Comparison of ENCODE assay signal across 2 cellular contexts in the genomic region with DNA sequence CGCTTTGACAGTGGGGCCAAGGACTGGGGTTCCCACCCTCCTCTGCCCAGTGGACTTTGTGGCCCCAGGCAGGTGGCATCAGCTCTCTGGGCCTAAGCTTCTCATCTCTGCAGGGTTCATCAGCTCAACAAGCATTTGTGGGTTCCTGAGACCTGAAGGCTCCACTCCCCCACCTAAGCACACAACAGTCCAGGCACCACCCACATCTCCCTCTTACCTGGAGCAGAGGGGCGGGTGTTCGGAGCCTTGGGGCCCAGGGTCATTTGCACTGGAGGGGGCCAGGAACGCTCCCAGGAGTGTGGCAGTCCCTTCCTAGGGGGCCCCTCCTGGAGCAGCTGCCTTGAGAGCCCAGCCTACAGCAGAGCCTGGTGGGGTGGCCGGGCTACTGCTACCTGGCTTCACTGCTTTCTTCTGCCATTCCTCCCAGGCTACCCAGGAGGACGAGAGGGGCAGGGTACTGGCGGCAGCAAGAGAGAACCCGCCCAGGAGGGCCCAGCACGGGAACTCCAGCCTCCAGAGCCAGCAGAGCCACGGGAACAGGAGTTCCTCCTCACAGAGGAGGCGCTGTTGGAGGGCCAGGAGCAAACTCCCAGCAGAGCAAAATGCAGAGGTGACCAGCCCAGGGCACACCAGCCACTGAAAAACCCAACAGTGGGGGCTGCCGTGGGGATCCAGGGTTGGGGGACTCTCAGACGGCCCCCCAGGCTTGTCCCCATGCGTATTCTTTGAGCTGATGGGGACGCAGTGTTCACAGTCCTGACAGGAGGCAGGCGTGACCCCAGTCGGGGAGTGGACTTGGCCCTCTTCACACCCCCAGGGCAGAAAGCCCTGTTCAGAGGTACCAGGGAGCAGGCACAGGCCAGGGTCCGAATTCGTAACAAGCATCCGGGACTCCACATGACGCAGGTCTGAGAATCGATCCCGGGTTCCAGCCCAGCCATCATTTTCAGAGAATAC.
TF ChIP-seq lines count a peak whose summit lies in the region.

No MANE protein-coding gene starts in this region.

TF ChIP-seq in K562, 482 proteins besides CTCF, POLR2A, EP300 and RAD21:
- TF ChIP-seq, protein P1, sequence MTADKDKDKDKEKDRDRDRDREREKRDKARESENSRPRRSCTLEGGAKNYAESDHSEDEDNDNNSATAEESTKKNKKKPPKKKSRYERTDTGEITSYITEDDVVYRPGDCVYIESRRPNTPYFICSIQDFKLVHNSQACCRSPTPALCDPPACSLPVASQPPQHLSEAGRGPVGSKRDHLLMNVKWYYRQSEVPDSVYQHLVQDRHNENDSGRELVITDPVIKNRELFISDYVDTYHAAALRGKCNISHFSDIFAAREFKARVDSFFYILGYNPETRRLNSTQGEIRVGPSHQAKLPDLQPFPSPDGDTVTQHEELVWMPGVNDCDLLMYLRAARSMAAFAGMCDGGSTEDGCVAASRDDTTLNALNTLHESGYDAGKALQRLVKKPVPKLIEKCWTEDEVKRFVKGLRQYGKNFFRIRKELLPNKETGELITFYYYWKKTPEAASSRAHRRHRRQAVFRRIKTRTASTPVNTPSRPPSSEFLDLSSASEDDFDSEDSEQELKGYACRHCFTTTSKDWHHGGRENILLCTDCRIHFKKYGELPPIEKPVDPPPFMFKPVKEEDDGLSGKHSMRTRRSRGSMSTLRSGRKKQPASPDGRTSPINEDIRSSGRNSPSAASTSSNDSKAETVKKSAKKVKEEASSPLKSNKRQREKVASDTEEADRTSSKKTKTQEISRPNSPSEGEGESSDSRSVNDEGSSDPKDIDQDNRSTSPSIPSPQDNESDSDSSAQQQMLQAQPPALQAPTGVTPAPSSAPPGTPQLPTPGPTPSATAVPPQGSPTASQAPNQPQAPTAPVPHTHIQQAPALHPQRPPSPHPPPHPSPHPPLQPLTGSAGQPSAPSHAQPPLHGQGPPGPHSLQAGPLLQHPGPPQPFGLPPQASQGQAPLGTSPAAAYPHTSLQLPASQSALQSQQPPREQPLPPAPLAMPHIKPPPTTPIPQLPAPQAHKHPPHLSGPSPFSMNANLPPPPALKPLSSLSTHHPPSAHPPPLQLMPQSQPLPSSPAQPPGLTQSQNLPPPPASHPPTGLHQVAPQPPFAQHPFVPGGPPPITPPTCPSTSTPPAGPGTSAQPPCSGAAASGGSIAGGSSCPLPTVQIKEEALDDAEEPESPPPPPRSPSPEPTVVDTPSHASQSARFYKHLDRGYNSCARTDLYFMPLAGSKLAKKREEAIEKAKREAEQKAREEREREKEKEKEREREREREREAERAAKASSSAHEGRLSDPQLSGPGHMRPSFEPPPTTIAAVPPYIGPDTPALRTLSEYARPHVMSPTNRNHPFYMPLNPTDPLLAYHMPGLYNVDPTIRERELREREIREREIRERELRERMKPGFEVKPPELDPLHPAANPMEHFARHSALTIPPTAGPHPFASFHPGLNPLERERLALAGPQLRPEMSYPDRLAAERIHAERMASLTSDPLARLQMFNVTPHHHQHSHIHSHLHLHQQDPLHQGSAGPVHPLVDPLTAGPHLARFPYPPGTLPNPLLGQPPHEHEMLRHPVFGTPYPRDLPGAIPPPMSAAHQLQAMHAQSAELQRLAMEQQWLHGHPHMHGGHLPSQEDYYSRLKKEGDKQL (CRISPR knock-in tag; IDR thresholded peaks at IDR 0.05; ENCODE audit: borderline replicate concordance) = no peak
- TF ChIP-seq, protein P2, sequence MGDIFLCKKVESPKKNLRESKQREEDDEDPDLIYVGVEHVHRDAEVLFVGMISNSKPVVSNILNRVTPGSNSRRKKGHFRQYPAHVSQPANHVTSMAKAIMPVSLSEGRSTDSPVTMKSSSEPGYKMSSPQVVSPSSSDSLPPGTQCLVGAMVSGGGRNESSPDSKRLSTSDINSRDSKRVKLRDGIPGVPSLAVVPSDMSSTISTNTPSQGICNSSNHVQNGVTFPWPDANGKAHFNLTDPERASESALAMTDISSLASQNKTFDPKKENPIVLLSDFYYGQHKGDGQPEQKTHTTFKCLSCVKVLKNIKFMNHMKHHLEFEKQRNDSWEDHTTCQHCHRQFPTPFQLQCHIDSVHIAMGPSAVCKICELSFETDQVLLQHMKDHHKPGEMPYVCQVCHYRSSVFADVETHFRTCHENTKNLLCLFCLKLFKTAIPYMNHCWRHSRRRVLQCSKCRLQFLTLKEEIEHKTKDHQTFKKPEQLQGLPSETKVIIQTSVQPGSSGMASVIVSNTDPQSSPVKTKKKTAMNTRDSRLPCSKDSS (IDR thresholded peaks at IDR 0.05; ENCODE audit: low read depth, partially characterized antibody) = no peak
- TF ChIP-seq ZNF133 (CRISPR knock-in tag; IDR thresholded peaks at IDR 0.05) = 0 out of 2 replicates have a peak, but pooled peaks have one; percentile 26
- no peak for TF ChIP-seq SRSF1 (IDR thresholded peaks at IDR 0.05; ENCODE audit: low read depth, low read length)
- TF ChIP-seq, protein P3, sequence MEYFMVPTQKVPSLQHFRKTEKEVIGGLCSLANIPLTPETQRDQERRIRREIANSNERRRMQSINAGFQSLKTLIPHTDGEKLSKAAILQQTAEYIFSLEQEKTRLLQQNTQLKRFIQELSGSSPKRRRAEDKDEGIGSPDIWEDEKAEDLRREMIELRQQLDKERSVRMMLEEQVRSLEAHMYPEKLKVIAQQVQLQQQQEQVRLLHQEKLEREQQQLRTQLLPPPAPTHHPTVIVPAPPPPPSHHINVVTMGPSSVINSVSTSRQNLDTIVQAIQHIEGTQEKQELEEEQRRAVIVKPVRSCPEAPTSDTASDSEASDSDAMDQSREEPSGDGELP (CRISPR knock-in tag; IDR thresholded peaks at IDR 0.05; ENCODE audit: borderline replicate concordance) = peak; percentile 12; the same call in 1 of the 2 replicates
- TF ChIP-seq CREB1 (IDR thresholded peaks at IDR 0.05) = no peak
- TF ChIP-seq CREB1 (CRISPR knock-in tag; IDR thresholded peaks at IDR 0.05) = 0 out of 2 replicates have a peak, but pooled peaks have one; percentile 34
- peak; percentile 24; the same call in 1 of the 2 replicates for TF ChIP-seq PHF8 (IDR thresholded peaks at IDR 0.05; ENCODE audit: borderline replicate concordance, low read length)
- TF ChIP-seq ZNF217 (CRISPR knock-in tag; IDR thresholded peaks at IDR 0.05) = no peak
- no peak for TF ChIP-seq ZNF695 (CRISPR knock-in tag; IDR thresholded peaks at IDR 0.05)

TF ChIP-seq in HepG2, 621 proteins besides CTCF, POLR2A, EP300 and RAD21 (continues in another document):
- TF ChIP-seq TAF1 (CRISPR knock-in tag; IDR thresholded peaks at IDR 0.05) (no peak), ZNF782 (CRISPR knock-in tag; IDR thresholded peaks at IDR 0.05; ENCODE audit: borderline replicate concordance) (0 out of 2 replicates have a peak, but pooled peaks have one; percentile 5), ZNF709 (CRISPR knock-in tag; IDR thresholded peaks at IDR 0.05) (peak; percentile 19; the same call in 1 of the 2 replicates), ZNF263 (CRISPR knock-in tag; IDR thresholded peaks at IDR 0.05) (0 out of 2 replicates have a peak, but pooled peaks have one; percentile 26), ZBTB38 (CRISPR knock-in tag; IDR thresholded peaks at IDR 0.05) (peak; percentile 11; the same call in 1 of the 2 replicates), ATF7-NPFF (CRISPR knock-in tag; IDR thresholded peaks at IDR 0.05; ENCODE audit: low read depth) (0 out of 2 replicates have a peak, but pooled peaks have one; percentile 20), MAF1 (CRISPR knock-in tag; IDR thresholded peaks at IDR 0.05; ENCODE audit: borderline replicate concordance) (0 out of 2 replicates have a peak, but pooled peaks have one; percentile 45), ZNF33B (CRISPR knock-in tag; IDR thresholded peaks at IDR 0.05) (no peak), ELF3 (CRISPR knock-in tag; IDR thresholded peaks at IDR 0.05) (peak; percentile 69), NONO (IDR thresholded peaks at IDR 0.05) (no peak), NONO (CRISPR knock-in tag; conservative IDR thresholded peaks at IDR 0.05) (peak; percentile 41; the same call in 1 of the 2 replicates), ZNF24 (IDR thresholded peaks at IDR 0.05) (no peak), XRCC5 (optimal IDR thresholded peaks at IDR 0.05; ENCODE audit: low read length) (peak; percentile 67), GLI4 (CRISPR knock-in tag; IDR thresholded peaks at IDR 0.05; ENCODE audit: borderline replicate concordance) (peak; percentile 67; the same call in 1 of the 2 replicates), ZNF101 (CRISPR knock-in tag; IDR thresholded peaks at IDR 0.05; ENCODE audit: borderline replicate concordance, low read depth) (no peak), ZNF232 (CRISPR knock-in tag; IDR thresholded peaks at IDR 0.05; ENCODE audit: borderline replicate concordance) (0 out of 2 replicates have a peak, but pooled peaks have one; percentile 34), ELF4 (CRISPR knock-in tag; IDR thresholded peaks at IDR 0.05; ENCODE audit: borderline replicate concordance) (no peak), HIVEP1 (CRISPR knock-in tag; IDR thresholded peaks at IDR 0.05) (peak; percentile 45; the same call in 1 of the 2 replicates), HDAC1 (CRISPR knock-in tag; IDR thresholded peaks at IDR 0.05) (peak; percentile 24; the same call in 1 of the 2 replicates), SP5 (CRISPR knock-in tag; IDR thresholded peaks at IDR 0.05; ENCODE audit: borderline replicate concordance, low read depth) (0 out of 2 replicates have a peak, but pooled peaks have one; percentile 2)
- TF ChIP-seq, protein P4, sequence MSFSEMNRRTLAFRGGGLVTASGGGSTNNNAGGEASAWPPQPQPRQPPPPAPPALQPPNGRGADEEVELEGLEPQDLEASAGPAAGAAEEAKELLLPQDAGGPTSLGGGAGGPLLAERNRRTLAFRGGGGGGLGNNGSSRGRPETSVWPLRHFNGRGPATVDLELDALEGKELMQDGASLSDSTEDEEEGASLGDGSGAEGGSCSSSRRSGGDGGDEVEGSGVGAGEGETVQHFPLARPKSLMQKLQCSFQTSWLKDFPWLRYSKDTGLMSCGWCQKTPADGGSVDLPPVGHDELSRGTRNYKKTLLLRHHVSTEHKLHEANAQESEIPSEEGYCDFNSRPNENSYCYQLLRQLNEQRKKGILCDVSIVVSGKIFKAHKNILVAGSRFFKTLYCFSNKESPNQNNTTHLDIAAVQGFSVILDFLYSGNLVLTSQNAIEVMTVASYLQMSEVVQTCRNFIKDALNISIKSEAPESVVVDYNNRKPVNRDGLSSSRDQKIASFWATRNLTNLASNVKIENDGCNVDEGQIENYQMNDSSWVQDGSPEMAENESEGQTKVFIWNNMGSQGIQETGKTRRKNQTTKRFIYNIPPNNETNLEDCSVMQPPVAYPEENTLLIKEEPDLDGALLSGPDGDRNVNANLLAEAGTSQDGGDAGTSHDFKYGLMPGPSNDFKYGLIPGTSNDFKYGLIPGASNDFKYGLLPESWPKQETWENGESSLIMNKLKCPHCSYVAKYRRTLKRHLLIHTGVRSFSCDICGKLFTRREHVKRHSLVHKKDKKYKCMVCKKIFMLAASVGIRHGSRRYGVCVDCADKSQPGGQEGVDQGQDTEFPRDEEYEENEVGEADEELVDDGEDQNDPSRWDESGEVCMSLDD (CRISPR knock-in tag; IDR thresholded peaks at IDR 0.05; ENCODE audit: borderline replicate concordance) = 0 out of 2 replicates have a peak, but pooled peaks have one; percentile 14
- TF ChIP-seq, protein P5, sequence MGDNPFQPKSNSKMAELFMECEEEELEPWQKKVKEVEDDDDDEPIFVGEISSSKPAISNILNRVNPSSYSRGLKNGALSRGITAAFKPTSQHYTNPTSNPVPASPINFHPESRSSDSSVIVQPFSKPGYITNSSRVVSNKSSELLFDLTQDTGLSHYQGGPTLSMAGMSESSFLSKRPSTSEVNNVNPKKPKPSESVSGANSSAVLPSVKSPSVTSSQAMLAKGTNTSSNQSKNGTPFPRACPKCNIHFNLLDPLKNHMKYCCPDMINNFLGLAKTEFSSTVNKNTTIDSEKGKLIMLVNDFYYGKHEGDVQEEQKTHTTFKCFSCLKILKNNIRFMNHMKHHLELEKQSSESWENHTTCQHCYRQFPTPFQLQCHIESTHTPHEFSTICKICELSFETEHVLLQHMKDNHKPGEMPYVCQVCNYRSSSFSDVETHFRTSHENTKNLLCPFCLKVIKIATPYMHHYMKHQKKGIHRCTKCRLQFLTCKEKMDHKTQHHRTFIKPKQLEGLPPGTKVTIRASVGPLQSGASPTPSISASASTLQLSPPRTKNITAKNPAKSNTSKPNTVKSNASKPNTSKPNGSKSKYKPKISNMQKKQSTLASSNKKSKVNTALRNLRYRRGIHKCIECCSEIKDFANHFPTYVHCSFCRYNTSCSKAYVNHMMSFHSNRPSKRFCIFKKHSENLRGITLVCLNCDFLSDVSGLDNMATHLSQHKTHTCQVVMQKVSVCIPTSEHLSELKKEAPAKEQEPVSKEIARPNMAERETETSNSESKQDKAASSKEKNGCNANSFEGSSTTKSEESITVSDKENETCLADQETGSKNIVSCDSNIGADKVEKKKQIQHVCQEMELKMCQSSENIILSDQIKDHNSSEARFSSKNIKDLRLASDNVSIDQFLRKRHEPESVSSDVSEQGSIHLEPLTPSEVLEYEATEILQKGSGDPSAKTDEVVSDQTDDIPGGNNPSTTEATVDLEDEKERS (CRISPR knock-in tag; IDR thresholded peaks at IDR 0.05) = peak; percentile 36; the same call in 1 of the 2 replicates
- TF ChIP-seq, protein P6, sequence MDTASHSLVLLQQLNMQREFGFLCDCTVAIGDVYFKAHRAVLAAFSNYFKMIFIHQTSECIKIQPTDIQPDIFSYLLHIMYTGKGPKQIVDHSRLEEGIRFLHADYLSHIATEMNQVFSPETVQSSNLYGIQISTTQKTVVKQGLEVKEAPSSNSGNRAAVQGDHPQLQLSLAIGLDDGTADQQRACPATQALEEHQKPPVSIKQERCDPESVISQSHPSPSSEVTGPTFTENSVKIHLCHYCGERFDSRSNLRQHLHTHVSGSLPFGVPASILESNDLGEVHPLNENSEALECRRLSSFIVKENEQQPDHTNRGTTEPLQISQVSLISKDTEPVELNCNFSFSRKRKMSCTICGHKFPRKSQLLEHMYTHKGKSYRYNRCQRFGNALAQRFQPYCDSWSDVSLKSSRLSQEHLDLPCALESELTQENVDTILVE (CRISPR knock-in tag; IDR thresholded peaks at IDR 0.05) = 0 out of 2 replicates have a peak, but pooled peaks have one; percentile 13
- TF ChIP-seq, protein P7, sequence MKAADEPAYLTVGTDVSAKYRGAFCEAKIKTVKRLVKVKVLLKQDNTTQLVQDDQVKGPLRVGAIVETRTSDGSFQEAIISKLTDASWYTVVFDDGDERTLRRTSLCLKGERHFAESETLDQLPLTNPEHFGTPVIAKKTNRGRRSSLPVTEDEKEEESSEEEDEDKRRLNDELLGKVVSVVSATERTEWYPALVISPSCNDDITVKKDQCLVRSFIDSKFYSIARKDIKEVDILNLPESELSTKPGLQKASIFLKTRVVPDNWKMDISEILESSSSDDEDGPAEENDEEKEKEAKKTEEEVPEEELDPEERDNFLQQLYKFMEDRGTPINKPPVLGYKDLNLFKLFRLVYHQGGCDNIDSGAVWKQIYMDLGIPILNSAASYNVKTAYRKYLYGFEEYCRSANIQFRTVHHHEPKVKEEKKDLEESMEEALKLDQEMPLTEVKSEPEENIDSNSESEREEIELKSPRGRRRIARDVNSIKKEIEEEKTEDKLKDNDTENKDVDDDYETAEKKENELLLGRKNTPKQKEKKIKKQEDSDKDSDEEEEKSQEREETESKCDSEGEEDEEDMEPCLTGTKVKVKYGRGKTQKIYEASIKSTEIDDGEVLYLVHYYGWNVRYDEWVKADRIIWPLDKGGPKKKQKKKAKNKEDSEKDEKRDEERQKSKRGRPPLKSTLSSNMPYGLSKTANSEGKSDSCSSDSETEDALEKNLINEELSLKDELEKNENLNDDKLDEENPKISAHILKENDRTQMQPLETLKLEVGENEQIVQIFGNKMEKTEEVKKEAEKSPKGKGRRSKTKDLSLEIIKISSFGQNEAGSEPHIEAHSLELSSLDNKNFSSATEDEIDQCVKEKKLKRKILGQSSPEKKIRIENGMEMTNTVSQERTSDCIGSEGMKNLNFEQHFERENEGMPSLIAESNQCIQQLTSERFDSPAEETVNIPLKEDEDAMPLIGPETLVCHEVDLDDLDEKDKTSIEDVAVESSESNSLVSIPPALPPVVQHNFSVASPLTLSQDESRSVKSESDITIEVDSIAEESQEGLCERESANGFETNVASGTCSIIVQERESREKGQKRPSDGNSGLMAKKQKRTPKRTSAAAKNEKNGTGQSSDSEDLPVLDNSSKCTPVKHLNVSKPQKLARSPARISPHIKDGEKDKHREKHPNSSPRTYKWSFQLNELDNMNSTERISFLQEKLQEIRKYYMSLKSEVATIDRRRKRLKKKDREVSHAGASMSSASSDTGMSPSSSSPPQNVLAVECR (CRISPR knock-in tag; IDR thresholded peaks at IDR 0.05; ENCODE audit: borderline replicate concordance) = 0 out of 2 replicates have a peak, but pooled peaks have one; percentile 24
